In genomic region chr7:3897430-3898385, GRCh38 we compare ENCODE assay signal across 8 cellular contexts.
A peak's percentile ranks its signal among the peaks of the same experiment; 100 is the strongest.
DNase-seq lines count a peak whose midpoint lies in the region; ATAC-seq and TF ChIP-seq lines count a peak whose summit lies in the region.

No MANE protein-coding gene starts in this region.

- ATAC-seq in lung (ENCODE audit: insufficient read depth, low FRiP score) (no peak), HG02852 (IDR thresholded peaks at IDR 0.05; ENCODE audit: unreplicated experiment) (no peak)

- H3K27ac ChIP-seq in lung (ENCODE audit: low read depth in 1 of 2, low read length in 1 of 2), result no peak overlapping the region

- 75 to 78% methylated on average over 10 of the region's 10 CpGs for WGBS in lung, 2 donors

- no peaks in the 10 kb centered on the region for H3K36me3 ChIP-seq in lung (ENCODE audit: control insufficient read depth in 2 of 2, insufficient read depth in 2 of 2, low read length in 2 of 2)

- no peaks in the 10 kb centered on the region for H3K4me1 ChIP-seq in lung (ENCODE audit: control insufficient read depth in 2 of 2, insufficient read depth in 2 of 2, low read length in 2 of 2)

- no peak overlapping the region for H3K4me3 ChIP-seq in Jurkat, Clone E6-1 (ENCODE audit: low read length)
- H3K4me3 ChIP-seq in lung, result no peak overlapping the region

- peak; percentile 33 for TF ChIP-seq CTCF in lung (IDR thresholded peaks at IDR 0.05; ENCODE audit: control extremely low read depth, extremely low read depth)

- H3K9me3 ChIP-seq in lung (ENCODE audit: control insufficient read depth in 2 of 2, insufficient read depth in 1 of 2, low read length in 1 of 2), result no peaks in the 10 kb centered on the region

- no peaks in the 10 kb centered on the region for H3K27me3 ChIP-seq in lung (ENCODE audit: control insufficient read depth, insufficient read depth)

- DNase-seq in NCI-H2107 treated with DMSO at 0.1 percent for 48 hours (lab: John Stamatoyannopoulos, UW; ENCODE audit: unreplicated experiment) (peak; percentile 60), NCI-H2107 (lab: John Stamatoyannopoulos, UW) (no peak), T-helper 1 cell (peak in 4 of 5 donors; percentile 15 to 37 (median 26)), cerebellar cortex (ENCODE audit: low spot score) (peak; percentile 17), lung (ENCODE audit: low spot score) (no peak)
- peak; percentile 42 for DNase-seq in Jurkat, Clone E6-1 (ENCODE audit: low read depth, low spot score)
- DNase-seq in stimulated activated CD8-positive, alpha-beta memory T cell treated with anti-CD3 and anti-CD28 coated beads, Interleukin-7, amount 100 ng/mL, for 4 hours (ENCODE audit: low read depth in 2 of 2), result peak; percentile 14 to 16

Comparison
In these comparisons a context has a peak if more than half of its experiments do, and no peak if none do; other contexts are left out.
1. DNase-seq: peak in NCI-H2107 treated with DMSO at 0.1 percent for 48 hours (single experiment), Jurkat, Clone E6-1 (single experiment), T-helper 1 cell (4 of 5), cerebellar cortex (single experiment) and stimulated activated CD8-positive, alpha-beta memory T cell treated with anti-CD3 and anti-CD28 coated beads, Interleukin-7, amount 100 ng/mL, for 4 hours (2 of 2); none in NCI-H2107 (single experiment) and lung (single experiment).